Comparison of ENCODE assay signal across 9 cellular contexts in the genomic region with DNA sequence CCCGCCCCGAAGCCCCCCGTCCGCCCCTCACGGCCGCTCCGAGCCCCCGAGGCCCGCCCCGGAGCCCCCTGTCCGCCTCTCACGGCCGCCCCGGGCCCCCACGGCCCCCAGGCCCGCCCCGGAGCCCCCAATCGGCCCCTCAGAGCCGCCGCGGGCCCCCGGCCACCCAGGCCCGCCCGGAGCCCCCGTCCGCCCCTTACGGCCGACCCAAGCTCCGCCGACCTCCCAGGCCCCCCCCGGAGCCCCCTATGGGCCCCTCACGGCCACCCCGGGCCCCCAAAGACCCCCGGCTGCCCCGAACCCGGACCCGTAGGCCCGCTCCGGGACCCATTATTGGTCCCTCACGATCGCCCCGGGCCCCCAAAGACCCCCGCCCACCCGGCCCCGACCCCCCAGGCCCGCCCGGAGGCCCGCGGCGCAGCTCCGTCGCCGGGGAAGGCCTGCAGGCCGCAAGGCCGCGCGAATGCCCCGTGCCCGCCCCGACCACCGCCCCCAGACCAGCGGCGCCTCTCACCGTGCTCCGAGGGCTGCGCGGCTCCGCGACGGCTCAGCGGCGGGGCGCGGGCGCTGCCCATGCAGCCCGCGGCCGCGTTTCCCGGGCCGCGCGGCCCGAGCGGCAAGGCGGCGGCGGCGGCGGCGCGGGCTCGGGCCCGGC. TPM values are rescaled to one million over a fixed set of nuclear protein-coding genes. Genes with fewer than 3 reads are reported as not detected.
DNase-seq lines count a peak whose midpoint lies in the region; ATAC-seq and TF ChIP-seq lines count a peak whose summit lies in the region.
"Had no signal": no experiment of that assay in that cellular context is flagged by ENCODE, and none has a peak within 500 bp of the region (broad histone marks: within the 10 kb centered on the region; RNA-seq: fewer than 3 reads in every experiment).

No MANE protein-coding gene starts in this region.

- peaks cover 10% of the 10 kb centered on the region for H3K36me3 Mint-ChIP-seq in T-cell

- H3K27ac Mint-ChIP-seq in T-cell = peak overlapping the region in 1 of 2 donors; percentile 96

- peak in 2 of 4 experiments; percentile 0 to 1 for ATAC-seq in T-cell (replicated peaks in 1 of 4)
- ATAC-seq in gastrocnemius medialis = peak in 1 of 2 donors; percentile 1
- ATAC-seq in HG03571 (IDR thresholded peaks at IDR 0.05; ENCODE audit: unreplicated experiment) = no peak
- ATAC-seq in HG03442 (IDR thresholded peaks at IDR 0.05; ENCODE audit: unreplicated experiment) = no peak

- no peaks in the 10 kb centered on the region for H3K9me3 ChIP-seq in gastrocnemius medialis

- TF ChIP-seq POLR2A in gastrocnemius medialis (IDR thresholded peaks at IDR 0.05) = no peak

- H3K4me3 ChIP-seq in fibroblast of villous mesenchyme (ENCODE audit: low read depth, low read length) (peak overlapping the region; percentile 70), gastrocnemius medialis (peak overlapping the region; percentile 69 to 74 (median 69))

- no peaks in the 10 kb centered on the region for H3K9me3 Mint-ChIP-seq in T-cell
- H3K9me3 Mint-ChIP-seq: activated T-helper 1 cell treated with anti-CD3 and anti-CD28 coated beads, Interleukin-12 subunit alpha, Interleukin-12 subunit beta, Interleukin-2, Interleukin-4 antibody, amounts not matched to agents 30 ng/mL and 10 ng/mL and 1 ng/mL, durations not matched to agents 14 hours and 24 hours and 36 hours had no signal

- H3K36me3 ChIP-seq in gastrocnemius medialis = no peaks in the 10 kb centered on the region

- peaks cover 45 to 60% of the 10 kb centered on the region in 2 donors for H3K4me1 ChIP-seq in gastrocnemius medialis

- in situ Hi-C loops in GM13976 (cut with MboI; ENCODE audit: low sequenced_read_pairs, unreplicated experiment) (loop anchor here (10.0 kb wide), 2 partner anchors 65 to 155 kb away; no protein-coding TSS in a partner anchor), gastrocnemius medialis (cut with MboI; ENCODE audit: low sequenced_read_pairs in 4 of 4) (no loop called here)

- POLR2A ChIA-PET in T-cell (lab: Charles Lee) = interaction anchor here in 1 of 2 donors (0.6 to 1.5 kb wide), 4 partner anchors 13 to 18 kb away, joined by 3 to 5 read pairs (median 4); no protein-coding TSS in a partner anchor

- H3K27ac ChIP-seq in gastrocnemius medialis = peak overlapping the region; percentile 95 to 96 (median 96)

- peaks cover 0 to 2% of the 10 kb centered on the region in 2 donors for H3K27me3 Mint-ChIP-seq in T-cell

- CTCF ChIA-PET in T-cell (lab: Charles Lee) = interaction anchor here in 1 of 2 donors (0.6 to 1.3 kb wide), 5 partner anchors 15 to 133 kb away, joined by 3 to 4 read pairs (median 3); no protein-coding TSS in a partner anchor

- intact Hi-C loops in gastrocnemius medialis (cut with DNase I; ENCODE audit: low total_unique reads) = loop anchor here (1.0 to 5.0 kb wide), 5 partner anchors 18 to 189 kb away; partner anchors contain the start of genes RPL13 and SPG7

- H3K4me1 Mint-ChIP-seq in T-cell = peaks cover 68 to 74% (median 72%) of the 10 kb centered on the region in 3 donors

- no peak for TF ChIP-seq CTCF in GM13976 (IDR thresholded peaks at IDR 0.05; ENCODE audit: borderline replicate concordance, control extremely low read depth, extremely low read depth, insufficient read depth, missing control alignments)
- no peak for TF ChIP-seq CTCF in fibroblast of villous mesenchyme (IDR thresholded peaks at IDR 0.05; ENCODE audit: insufficient read depth, low read depth, low read length)
- no peak for TF ChIP-seq CTCF in gastrocnemius medialis (IDR thresholded peaks at IDR 0.05 in 4 of 5, conservative IDR thresholded peaks at IDR 0.05 in 1 of 5)

- no peaks in the 10 kb centered on the region for H3K27me3 ChIP-seq in gastrocnemius medialis

- H3K4me3 Mint-ChIP-seq in T-cell = peak overlapping the region; percentile 89 to 92 (median 90)

- DNase-seq in GM13976 (ENCODE audit: low spot score) = peak; percentile 18
- DNase-seq in T-cell = peak in 3 of 34 experiments; percentile 11 to 18 (median 12)
- DNase-seq in fibroblast of villous mesenchyme (ENCODE audit: low read depth) = no peak
- no peak for DNase-seq in gastrocnemius medialis
- DNase-seq in NCI-H82 treated with DMSO at 0.1 percent for 48 hours (lab: John Stamatoyannopoulos, UW; ENCODE audit: unreplicated experiment) = no peak
- no peak for DNase-seq in NCI-H510A (lab: John Stamatoyannopoulos, UW)

RNA-seq across cellular contexts. Expression of gene ANKRD11, which starts 0.5 kb away (rescaled TPM):
- total RNA-seq in T-cell (100 to 1,000 TPM; 257 to 294 (median 271) TPM), fibroblast of villous mesenchyme (69.5 and 82.5 TPM in 2 replicates), gastrocnemius medialis (10 to 100 TPM; 26.0 to 77.0 (median 55.0) TPM)

RNA-seq across cellular contexts. Expression of gene SPG7, which starts 18.3 kb away (rescaled TPM):
- 100 to 1,000 TPM; 161 to 203 (median 184) TPM for total RNA-seq in T-cell
- total RNA-seq in fibroblast of villous mesenchyme = 91.8 and 108 TPM in 2 replicates
- total RNA-seq in gastrocnemius medialis = 100 to 1,000 TPM in 2 of 4 donors, 10 to 100 TPM in 2; 67.7 to 117 (median 100.0) TPM
